12 cellular contexts compared by ENCODE assay signal in genomic region chr18:9870431-9871023, GRCh38. TPM values are rescaled to one million over a fixed set of nuclear protein-coding genes. Genes with fewer than 3 reads are reported as not detected.
A peak's percentile ranks its signal among the peaks of the same experiment; 100 is the strongest.
DNase-seq lines count a peak whose midpoint lies in the region; ATAC-seq, FAIRE-seq and TF ChIP-seq lines count a peak whose summit lies in the region.
"Had no signal": no experiment of that assay in that cellular context is flagged by ENCODE, and none has a peak within 500 bp of the region (broad histone marks: within the 10 kb centered on the region; RNA-seq: fewer than 3 reads in every experiment).

No MANE protein-coding gene starts in this region.

- 56 to 72% (median 63%) methylated on average over 4 of the region's 4 CpGs for WGBS in adrenal gland, 4 donors
- 64% methylated on average over 4 of the region's 4 CpGs for WGBS in HepG2 (ENCODE audit: low lambda C conversion rate)
- WGBS in stomach, 5 donors = 67 to 76% (median 69%) methylated on average over 4 of the region's 4 CpGs

- H4K20me1 ChIP-seq in HepG2 (ENCODE audit: insufficient read depth, low read length) = no peaks in the 10 kb centered on the region

- TF ChIP-seq CTCF in CD14-positive monocyte (IDR thresholded peaks at IDR 0.05) = no peak
- no peak for TF ChIP-seq CTCF in HFFc6 (IDR thresholded peaks at IDR 0.05)
- no peak for TF ChIP-seq CTCF in adrenal gland (IDR thresholded peaks at IDR 0.05)
- TF ChIP-seq CTCF in HepG2 (CRISPR knock-in tag; IDR thresholded peaks at IDR 0.05) = no peak
- TF ChIP-seq CTCF in stomach (IDR thresholded peaks at IDR 0.05) = no peak

- no peak for FAIRE-seq in HepG2 (lab: Jason Lieb, UNC)
- no peak for FAIRE-seq in GM12891 (lab: Jason Lieb, UNC)
- FAIRE-seq: bronchial epithelial cell had no signal

- no peak overlapping the region for H2AFZ ChIP-seq in HepG2 (ENCODE audit: low read length)

- intact Hi-C loops in CD14-positive monocyte (cut with micrococcal nuclease) = loop anchor here in 1 of 2 donors (5.0 kb wide), 1 partner anchor 37 kb away; no protein-coding TSS in a partner anchor
- intact Hi-C loops in adrenal gland (cut with DNase I) = loop anchor here in 1 of 2 donors (10.0 kb wide), 2 partner anchors 54 to 66 kb away; no protein-coding TSS in a partner anchor
- intact Hi-C loops in HepG2 (cut with micrococcal nuclease; ENCODE audit: unreplicated experiment) = no loop called here
- intact Hi-C loops in stomach (cut with DNase I; ENCODE audit: low total_unique reads) = no loop called here

- H3K27me3 ChIP-seq in adrenal gland (no peaks in the 10 kb centered on the region), HepG2 (ENCODE audit: control insufficient read depth in 1 of 2, insufficient read depth in 2 of 2, low read length in 2 of 2) (no peaks in the 10 kb centered on the region; a peak in 1 of 5 replicates), stomach (no peaks in the 10 kb centered on the region)

- H3K27ac ChIP-seq in adrenal gland (peak overlapping the region; percentile 67 to 87 (median 74)), HepG2 (ENCODE audit: extremely low read length, insufficient read depth, low read length) (peak overlapping the region; percentile 35), stomach (peak overlapping the region in 1 of 5 donors; percentile 7), caudate nucleus (ENCODE audit: low read depth, low read length) (no peak overlapping the region)

- H3K9me3 ChIP-seq in adrenal gland (replicated peaks in 1 of 3) (no peaks in the 10 kb centered on the region), HepG2 (ENCODE audit: low read length) (peaks cover 11% of the 10 kb centered on the region), stomach (peaks cover 0 to 11% (median 4%) of the 10 kb centered on the region in 4 donors)

- TF ChIP-seq POLR2A in adrenal gland (IDR thresholded peaks at IDR 0.05) = no peak
- TF ChIP-seq POLR2A in HepG2 (IDR thresholded peaks at IDR 0.05; ENCODE audit: insufficient read depth in 1 of 2, low read depth in 2 of 2, low read length in 2 of 2) = no peak
- TF ChIP-seq POLR2A in stomach (IDR thresholded peaks at IDR 0.05) = no peak
- TF ChIP-seq POLR2A in GM12891 (IDR thresholded peaks at IDR 0.05; ENCODE audit: low read depth, low read length) = no peak

- DNase-seq in CD14-positive monocyte (ENCODE audit: low spot score) = no peak
- no peak for DNase-seq in HFFc6
- no peak for DNase-seq in adrenal gland
- DNase-seq in HepG2 (ENCODE audit: low spot score) = no peak
- DNase-seq in stomach = no peak
- no peak for DNase-seq in caudate nucleus (lab: John Stamatoyannopoulos, UW)
- DNase-seq in GM12891 (ENCODE audit: insufficient read length, low spot score) = no peak

- H3K9ac ChIP-seq in HepG2 (ENCODE audit: insufficient read depth, low read depth, low read length) = no peak overlapping the region

- H3K27me3 Mint-ChIP-seq in CD14-positive monocyte (ENCODE audit: low read depth in 3 of 3) (peaks cover 0 to 2% (median 0%) of the 10 kb centered on the region in 3 donors), HFFc6 (ENCODE audit: insufficient read depth) (no peaks in the 10 kb centered on the region)

- no peak for TF ChIP-seq EP300 in HepG2 (IDR thresholded peaks at IDR 0.05; ENCODE audit: low read depth in 2 of 2, low read length in 2 of 2)
- TF ChIP-seq EP300 in HepG2 (CRISPR knock-in tag; IDR thresholded peaks at IDR 0.05; ENCODE audit: borderline replicate concordance) = no peak
- no peak for TF ChIP-seq EP300 in stomach (IDR thresholded peaks at IDR 0.05)

- H3K27ac Mint-ChIP-seq in CD14-positive monocyte (peak overlapping the region; percentile 51 to 91 (median 78)), HFFc6 (peak overlapping the region; percentile 92)

- H3K4me3 ChIP-seq in adrenal gland = no peak overlapping the region
- H3K4me3 ChIP-seq in HepG2 (replicated peaks in 1 of 3; ENCODE audit: insufficient read depth in 1 of 3, low read depth in 2 of 3, low read length in 3 of 3) = no peak overlapping the region
- H3K4me3 ChIP-seq in stomach = no peak overlapping the region
- H3K4me3 ChIP-seq: HAP-1 had no signal

- CTCF ChIA-PET in HepG2 (lab: Yijun Ruan, JAX; ENCODE audit: low intra/inter-chr PET ratio, low total read pairs) = no interaction called here

- ATAC-seq in HepG2 = peak; percentile 43
- ATAC-seq in HG02938 (IDR thresholded peaks at IDR 0.05; ENCODE audit: unreplicated experiment) = no peak
- ATAC-seq: activated CD4-positive, CD25-positive, alpha-beta regulatory T cell treated with anti-CD3 and anti-CD28 coated beads, Interleukin-2, amount 50 U/mL, for 24 hours had no signal

- BruUV-seq in HepG2 (replicated peaks; lab: Mats Ljungman, UMichigan) = no TSS peak

- no peak overlapping the region for H3K4me3 Mint-ChIP-seq in CD14-positive monocyte
- H3K4me3 Mint-ChIP-seq in HFFc6 = peak overlapping the region; percentile 38

- POLR2A ChIA-PET in HepG2 (lab: Yijun Ruan, JAX) = interaction anchor here (0.9 to 2.3 kb wide), 9 partner anchors 14 to 82 kb away, joined by 3 to 19 read pairs (median 5); partner anchors contain the start of genes TXNDC2 and VAPA

- H3K9me3 Mint-ChIP-seq in CD14-positive monocyte = peaks cover 5 to 13% (median 6%) of the 10 kb centered on the region in 7 donors
- H3K9me3 Mint-ChIP-seq in HFFc6 = peaks cover 17% of the 10 kb centered on the region

- TF ChIP-seq RAD21 in HepG2 (CRISPR knock-in tag; IDR thresholded peaks at IDR 0.05) = no peak

- in situ Hi-C loops in HepG2 (cut with HindIII; ENCODE audit: extremely low pct_ligation_motif_present, low pct_unique_long_range_greater_than_20kb) = no loop called here

- H3K36me3 ChIP-seq in adrenal gland (replicated peaks in 1 of 2) (no peaks in the 10 kb centered on the region), HepG2 (replicated peaks in 1 of 2; ENCODE audit: control insufficient read depth in 1 of 2, insufficient read depth in 2 of 2, low read length in 2 of 2) (no peaks in the 10 kb centered on the region), stomach (no peaks in the 10 kb centered on the region)
- H3K36me3 ChIP-seq: HAP-1 had no signal

- H3K4me2 ChIP-seq in HepG2 (ENCODE audit: low read depth, low read length) = peak overlapping the region; percentile 39

- H3K36me3 Mint-ChIP-seq in CD14-positive monocyte (peaks cover 7% of the 10 kb centered on the region in 2 donors), HFFc6 (ENCODE audit: low read depth) (peaks cover 19% of the 10 kb centered on the region)

- H3K79me2 ChIP-seq in HepG2 (ENCODE audit: insufficient read depth, low read length) = no peaks in the 10 kb centered on the region

- H3K4me1 Mint-ChIP-seq in CD14-positive monocyte (peaks cover 49% of the 10 kb centered on the region), HFFc6 (ENCODE audit: low read depth) (peaks cover 52% of the 10 kb centered on the region)

- peaks cover 26 to 34% of the 10 kb centered on the region in 2 donors for H3K4me1 ChIP-seq in adrenal gland (replicated peaks in 1 of 2)
- H3K4me1 ChIP-seq in HepG2 (ENCODE audit: insufficient read depth, low read length) = peaks cover 29% of the 10 kb centered on the region
- H3K4me1 ChIP-seq in stomach = peaks cover 11 to 22% (median 17%) of the 10 kb centered on the region in 4 donors

RNA-seq across cellular contexts. Expression of gene TXNDC2, which starts 15.2 kb away (rescaled TPM):
- polyA plus RNA-seq in CD14-positive monocyte (under 1 TPM in 1 of 2 donors, not detected in 1; 0.10 TPM), adrenal gland (under 1 TPM in 1 of 3 donors, not detected in 2; 0.22 TPM), HepG2 (2011; rRNA removed) (not detected in 2 replicates), stomach (not detected)
- under 1 TPM in 3 of 6 experiments, not detected in 3; 0.14 to 0.34 (median 0.18) TPM for total RNA-seq in HFFc6 (2021; fragmentation: NEBNext Ultra II Directional; extraction: Animal tissue kit (Norgen Biotek cat#: 25700))
- total RNA-seq in adrenal gland (under 1 TPM in 5 of 8 donors, not detected in 3; 0.08 to 0.43 (median 0.25) TPM), HepG2 (2016; rRNA removed; fragmentation: Illumina TruSeq; extraction: Trizol) (not detected in 2 replicates), stomach (under 1 TPM in 1 of 5 donors, not detected in 4; 0.18 TPM)
- total RNA-seq in HepG2 (2016; cell fraction: cytosol; rRNA removed; fragmentation: Illumina TruSeq; extraction: Trizol; ENCODE audit: low read depth) = not detected in 2 replicates
- total RNA-seq in HepG2 (2016; cell fraction: insoluble cytoplasmic fraction; rRNA removed; fragmentation: Illumina TruSeq; extraction: Trizol) = not detected in 2 replicates
- total RNA-seq in HepG2 (2016; cell fraction: membrane; rRNA removed; fragmentation: Illumina TruSeq; extraction: Trizol) = not detected in 2 replicates
- not detected in 2 replicates for total RNA-seq in HepG2 (2016; cell fraction: nucleus; rRNA removed; fragmentation: Illumina TruSeq; extraction: Trizol)
- not detected in 2 replicates for polyA plus RNA-seq in HepG2 (2011; cell fraction: cytosol; rRNA removed)
- polyA plus RNA-seq in HepG2 (2011; cell fraction: nucleus; rRNA removed) = 0.09 TPM in 1 of 2 replicates, not detected in the other
- polyA plus RNA-seq in HepG2 (2012) = 0.08 TPM in 1 of 2 replicates, not detected in the other
- polyA plus RNA-seq in HepG2 (2016; cell fraction: cytosol; fragmentation: Illumina TruSeq; extraction: Trizol; ENCODE audit: low read depth) = 0.06 TPM in 1 of 2 replicates, not detected in the other
- not detected in 2 replicates for polyA plus RNA-seq in HepG2 (2016; cell fraction: insoluble cytoplasmic fraction; fragmentation: Illumina TruSeq; extraction: Trizol; ENCODE audit: low read depth)
- not detected in 2 replicates for polyA plus RNA-seq in HepG2 (2016; cell fraction: membrane; fragmentation: Illumina TruSeq; extraction: Trizol; ENCODE audit: low read depth)
- polyA plus RNA-seq in HepG2 (2016; cell fraction: nucleus; fragmentation: Illumina TruSeq; extraction: Trizol; ENCODE audit: insufficient read depth, low read depth) = not detected in 2 replicates
- 0.35 TPM in 1 of 2 replicates, not detected in the other for polyA minus RNA-seq in HepG2 (2011; rRNA and poly(A)+ RNA removed; ENCODE audit: low replicate concordance)
- not detected in 2 replicates for polyA minus RNA-seq in HepG2 (2011; cell fraction: cytosol; rRNA and poly(A)+ RNA removed)
- polyA minus RNA-seq in HepG2 (2011; cell fraction: nucleus; rRNA and poly(A)+ RNA removed) = not detected in 2 replicates
- not detected for polyA plus RNA-seq in GM12891 (2012; ENCODE audit: low read depth, missing spikeins)
- total RNA-seq: G401 had no signal

RNA-seq across cellular contexts. Expression of gene VAPA, which starts 43.3 kb away (rescaled TPM):
- polyA plus RNA-seq in CD14-positive monocyte (100 to 1,000 TPM; 334 to 393 TPM), adrenal gland (100 to 1,000 TPM in 2 of 3 donors, 10 to 100 TPM in 1; 71.3 to 900 (median 120) TPM), HepG2 (2011; rRNA removed) (135 and 167 TPM in 2 replicates), stomach (100 to 1,000 TPM; 113 to 184 (median 135) TPM)
- 100 to 1,000 TPM; 184 to 237 (median 206) TPM for total RNA-seq in HFFc6 (2021; fragmentation: NEBNext Ultra II Directional; extraction: Animal tissue kit (Norgen Biotek cat#: 25700))
- total RNA-seq in adrenal gland (100 to 1,000 TPM; 324 to 894 (median 436) TPM), HepG2 (2016; rRNA removed; fragmentation: Illumina TruSeq; extraction: Trizol) (294 and 375 TPM in 2 replicates), stomach (100 to 1,000 TPM; 118 to 822 (median 195) TPM)
- total RNA-seq in HepG2 (2016; cell fraction: cytosol; rRNA removed; fragmentation: Illumina TruSeq; extraction: Trizol; ENCODE audit: low read depth) = 264 and 266 TPM in 2 replicates
- 297 and 387 TPM in 2 replicates for total RNA-seq in HepG2 (2016; cell fraction: insoluble cytoplasmic fraction; rRNA removed; fragmentation: Illumina TruSeq; extraction: Trizol)
- total RNA-seq in HepG2 (2016; cell fraction: membrane; rRNA removed; fragmentation: Illumina TruSeq; extraction: Trizol) = 204 and 205 TPM in 2 replicates
- 154 and 169 TPM in 2 replicates for total RNA-seq in HepG2 (2016; cell fraction: nucleus; rRNA removed; fragmentation: Illumina TruSeq; extraction: Trizol)
- 88.4 and 143 TPM in 2 replicates for polyA plus RNA-seq in HepG2 (2011; cell fraction: cytosol; rRNA removed)
- 42.2 and 58.3 TPM in 2 replicates for polyA plus RNA-seq in HepG2 (2011; cell fraction: nucleus; rRNA removed)
- polyA plus RNA-seq in HepG2 (2012) = 139 and 149 TPM in 2 replicates
- polyA plus RNA-seq in HepG2 (2016; cell fraction: cytosol; fragmentation: Illumina TruSeq; extraction: Trizol; ENCODE audit: low read depth) = 89.1 and 105 TPM in 2 replicates
- polyA plus RNA-seq in HepG2 (2016; cell fraction: insoluble cytoplasmic fraction; fragmentation: Illumina TruSeq; extraction: Trizol; ENCODE audit: low read depth) = 426 and 427 TPM in 2 replicates
- polyA plus RNA-seq in HepG2 (2016; cell fraction: membrane; fragmentation: Illumina TruSeq; extraction: Trizol; ENCODE audit: low read depth) = 141 and 145 TPM in 2 replicates
- 175 and 198 TPM in 2 replicates for polyA plus RNA-seq in HepG2 (2016; cell fraction: nucleus; fragmentation: Illumina TruSeq; extraction: Trizol; ENCODE audit: insufficient read depth, low read depth)
- polyA minus RNA-seq in HepG2 (2011; rRNA and poly(A)+ RNA removed; ENCODE audit: low replicate concordance) = 70.7 and 89.7 TPM in 2 replicates
- 146 and 183 TPM in 2 replicates for polyA minus RNA-seq in HepG2 (2011; cell fraction: cytosol; rRNA and poly(A)+ RNA removed)
- polyA minus RNA-seq in HepG2 (2011; cell fraction: nucleus; rRNA and poly(A)+ RNA removed) = 140 and 144 TPM in 2 replicates
- polyA plus RNA-seq in GM12891 (2012; ENCODE audit: low read depth, missing spikeins) = 95.5 TPM
